ENCODE assay signal across 22 cellular contexts in genomic region chr21:39730418-39731107, GRCh38.
DNase-seq lines count a peak whose midpoint lies in the region; ATAC-seq and TF ChIP-seq lines count a peak whose summit lies in the region.
"Had no signal": no experiment of that assay in that cellular context is flagged by ENCODE, and none has a peak within 500 bp of the region (broad histone marks: within the 10 kb centered on the region; RNA-seq: fewer than 3 reads in every experiment).

No MANE protein-coding gene starts in this region.

- H3K27me3 ChIP-seq in adipocyte (replicated peaks; ENCODE audit: control insufficient read depth, insufficient read depth, low read length): no peaks in the 10 kb centered on the region
- H3K27me3 ChIP-seq: BLaER1 had no signal

- TF ChIP-seq POLR2A in erythroblast (IDR thresholded peaks at IDR 0.05; ENCODE audit: low read length): no peak

- peaks cover 3% of the 10 kb centered on the region for H3K9me3 ChIP-seq in adipocyte (ENCODE audit: control insufficient read depth, low read length)
- H3K9me3 ChIP-seq: A549, BLaER1 had no signal

- H3K4me3 ChIP-seq in adipocyte (ENCODE audit: low read length): no peak overlapping the region
- H3K4me3 ChIP-seq: A549, BLaER1 had no signal

- no peak for ATAC-seq in GM18511 (IDR thresholded peaks at IDR 0.05; ENCODE audit: unreplicated experiment)
- ATAC-seq: A549, HepG2 had no signal

- DNase-seq in Ammon's horn (ENCODE audit: low spot score) (peak; percentile 16), NCI-H1105 (lab: John Stamatoyannopoulos, UW) (peak; percentile 24), adipocyte (ENCODE audit: low read depth) (peak; percentile 53), medulla oblongata (ENCODE audit: extremely low spot score) (peak; percentile 11), erythroblast (lab: John Stamatoyannopoulos, UW) (no peak), T-helper 1 cell (no peak), NCI-H524 treated with DMSO at 0.1 percent for 48 hours (lab: John Stamatoyannopoulos, UW) (no peak)
- DNase-seq: CD4-positive, alpha-beta memory T cell; DMS153; EL; KG1; MV-4-11; NCI-H1436 treated with DMSO at 0.1 percent for 48 hours; NCI-H2029; NCI-H524; NK-92 treated with Interleukin-12 subunit alpha and Interleukin-12 subunit beta, amount 100 ng/mL, for 24 hours; OCI-M1; Right ventricle myocardium superior had no signal

- no peaks in the 10 kb centered on the region for H3K4me1 ChIP-seq in adipocyte (ENCODE audit: control insufficient read depth, insufficient read depth, low read length)
- H3K4me1 ChIP-seq: A549, BLaER1 had no signal

- no peak overlapping the region for H3K9ac ChIP-seq in adipocyte (ENCODE audit: low read length)
- H3K9ac ChIP-seq: BLaER1 had no signal

- H3K36me3 ChIP-seq in adipocyte (ENCODE audit: control insufficient read depth, insufficient read depth, low read length, severe bottlenecking): no peaks in the 10 kb centered on the region
- H3K36me3 ChIP-seq: BLaER1 had no signal

Comparison
In these comparisons a context has a peak if more than half of its experiments do, and no peak if none do; other contexts are left out.
1. DNase-seq: peak in Ammon's horn (single experiment), NCI-H1105 (single experiment), adipocyte (single experiment) and medulla oblongata (single experiment); none in erythroblast (0 of 2), T-helper 1 cell (0 of 5) and NCI-H524 treated with DMSO at 0.1 percent for 48 hours (single experiment).